ENCODE assay signal across 12 cellular contexts in the genomic region with DNA sequence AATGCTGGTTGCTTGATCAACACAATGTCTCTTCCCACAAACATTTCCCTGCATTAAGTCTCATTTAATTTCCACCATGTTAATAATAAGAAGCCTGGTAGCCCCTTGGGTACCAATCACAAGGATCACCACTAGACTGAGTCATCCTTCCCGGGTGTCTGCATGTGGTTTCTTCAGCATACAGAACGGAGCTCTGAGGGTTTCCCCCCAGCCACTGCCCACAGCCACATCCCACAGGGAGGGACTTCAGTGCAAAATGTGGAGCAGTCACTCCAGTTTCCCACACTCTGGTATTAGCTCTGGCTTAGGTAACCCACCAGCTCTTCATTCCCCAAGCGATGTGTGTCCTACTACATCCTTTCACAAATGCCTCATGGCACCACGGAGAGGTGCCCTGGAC. TPM values are rescaled to one million over a fixed set of nuclear protein-coding genes. Genes with fewer than 3 reads are reported as not detected.
DNase-seq lines count a peak whose midpoint lies in the region; ATAC-seq and TF ChIP-seq lines count a peak whose summit lies in the region.
"Had no signal": no experiment of that assay in that cellular context is flagged by ENCODE, and none has a peak within 500 bp of the region (broad histone marks: within the 10 kb centered on the region; RNA-seq: fewer than 3 reads in every experiment).

No MANE protein-coding gene starts in this region.

- peak overlapping the region; percentile 44 for H3K27ac Mint-ChIP-seq in MCF 10A (ENCODE audit: low read depth, unreplicated experiment)
- H3K27ac Mint-ChIP-seq in stimulated activated effector memory CD8-positive, alpha-beta T cell treated with anti-CD3 and anti-CD28 coated beads, Interleukin-12 subunit alpha, Interleukin-12 subunit beta, amount 100 ng/mL, for 72 hours: no peak overlapping the region

- no peaks in the 10 kb centered on the region for H3K9me3 ChIP-seq in breast epithelium
- no peaks in the 10 kb centered on the region for H3K9me3 ChIP-seq in mammary epithelial cell (replicated peaks; ENCODE audit: insufficient read depth, low read length)
- no peaks in the 10 kb centered on the region for H3K9me3 ChIP-seq in GM23248 (ENCODE audit: low read depth)
- H3K9me3 ChIP-seq: pancreas, vagina had no signal

- H3K27me3 Mint-ChIP-seq in MCF 10A (ENCODE audit: insufficient read depth, unreplicated experiment): no peaks in the 10 kb centered on the region

- H3K4me1 ChIP-seq in breast epithelium (no peaks in the 10 kb centered on the region), mammary epithelial cell (ENCODE audit: insufficient read depth, low read length) (peaks cover 31% of the 10 kb centered on the region), GM23248 (ENCODE audit: insufficient read depth) (peaks cover 17% of the 10 kb centered on the region)
- H3K4me1 ChIP-seq: pancreas had no signal

- H3K36me3 ChIP-seq in breast epithelium (no peaks in the 10 kb centered on the region), mammary epithelial cell (ENCODE audit: insufficient read depth, low read length) (no peaks in the 10 kb centered on the region), GM23248 (ENCODE audit: low read depth) (no peaks in the 10 kb centered on the region)
- H3K36me3 ChIP-seq: pancreas, vagina had no signal

- H4K20me1 ChIP-seq in mammary epithelial cell (ENCODE audit: insufficient read depth, low read length) (no peaks in the 10 kb centered on the region), GM23248 (ENCODE audit: insufficient read depth) (no peaks in the 10 kb centered on the region; the same call in 1 of the 2 replicates)

- H3K79me2 ChIP-seq in mammary epithelial cell (ENCODE audit: insufficient read depth, low read length) (no peaks in the 10 kb centered on the region), GM23248 (ENCODE audit: insufficient read depth) (no peaks in the 10 kb centered on the region)

- H3K36me3 Mint-ChIP-seq in MCF 10A (ENCODE audit: insufficient read depth, unreplicated experiment): no peaks in the 10 kb centered on the region
- no peaks in the 10 kb centered on the region for H3K36me3 Mint-ChIP-seq in stimulated activated effector memory CD8-positive, alpha-beta T cell treated with anti-CD3 and anti-CD28 coated beads, Interleukin-12 subunit alpha, Interleukin-12 subunit beta, amount 100 ng/mL, for 72 hours

- peaks cover 6% of the 10 kb centered on the region; the same call in 1 of the 2 replicates for H3F3A ChIP-seq in GM23248 (ENCODE audit: insufficient read depth)

- H3K9me2 ChIP-seq in GM23248 (ENCODE audit: insufficient read depth): no peaks in the 10 kb centered on the region

- in situ Hi-C loops in mammary epithelial cell (cut with MboI; ENCODE audit: low sequenced_read_pairs in 2 of 2) (no loop called here), GM23248 (cut with MboI) (loop anchor here (10.0 to 25.0 kb wide), 2 partner anchors 489 to 697 kb away; no protein-coding TSS in a partner anchor)

- H3K27ac ChIP-seq in breast epithelium (no peak overlapping the region), mammary epithelial cell (ENCODE audit: insufficient read depth, low read depth, low read length) (no peak overlapping the region), GM23248 (no peak overlapping the region)
- H3K27ac ChIP-seq: C4-2B, pancreas, vagina had no signal

- POLR2A ChIA-PET in MCF 10A (lab: Yijun Ruan, JAX): interaction anchor here (0.5 kb wide), 1 partner anchor 23 kb away, joined by 3 read pairs; no protein-coding TSS in a partner anchor

- peaks cover 29% of the 10 kb centered on the region for H3K4me1 Mint-ChIP-seq in MCF 10A (ENCODE audit: insufficient read depth, unreplicated experiment)
- peaks cover 30% of the 10 kb centered on the region for H3K4me1 Mint-ChIP-seq in stimulated activated effector memory CD8-positive, alpha-beta T cell treated with anti-CD3 and anti-CD28 coated beads, Interleukin-12 subunit alpha, Interleukin-12 subunit beta, amount 100 ng/mL, for 72 hours

- no peak overlapping the region for H3K4me3 ChIP-seq in breast epithelium
- H3K4me3 ChIP-seq in NB4 (ENCODE audit: low read depth, low read length): no peak overlapping the region
- no peak overlapping the region for H3K4me3 ChIP-seq in mammary epithelial cell (replicated peaks in 1 of 3; ENCODE audit: insufficient read depth in 1 of 3, low read depth in 2 of 3, low read length in 3 of 3)
- no peak overlapping the region for H3K4me3 ChIP-seq in GM23248
- H3K4me3 ChIP-seq: pancreas, vagina had no signal

- WGBS in mammary epithelial cell (ENCODE audit: low coverage, missing lambda C conversion rate): 72% methylated on average over 3 of the region's 4 CpGs
- WGBS in GM23248 (ENCODE audit: low coverage in 1 of 2, low lambda C conversion rate in 2 of 2, missing lambda C conversion rate in 2 of 2), 2 experiments: 62 to 68% methylated on average over 4 of the region's 4 CpGs

- no peak overlapping the region for H3K4me2 ChIP-seq in mammary epithelial cell (ENCODE audit: insufficient read depth, low read depth, low read length)
- no peak overlapping the region for H3K4me2 ChIP-seq in GM23248 (ENCODE audit: unreplicated experiment)

- peaks cover 0 to 4% of the 10 kb centered on the region in 2 donors for H3K27me3 ChIP-seq in breast epithelium
- H3K27me3 ChIP-seq in mammary epithelial cell (ENCODE audit: insufficient read depth, low read length): no peaks in the 10 kb centered on the region
- H3K27me3 ChIP-seq in GM23248 (replicated peaks; ENCODE audit: insufficient read depth): no peaks in the 10 kb centered on the region
- H3K27me3 ChIP-seq: pancreas, vagina had no signal

- TF ChIP-seq POLR2A in breast epithelium (IDR thresholded peaks at IDR 0.05): no peak
- TF ChIP-seq POLR2A in NB4 (IDR thresholded peaks at IDR 0.05; ENCODE audit: extremely low read depth, insufficient read length): no peak

- dilution Hi-C loops in mammary epithelial cell (cut with HindIII; ENCODE audit: low sequenced_read_pairs): no loop called here

- ATAC-seq in stimulated activated effector memory CD8-positive, alpha-beta T cell treated with anti-CD3 and anti-CD28 coated beads, Interleukin-12 subunit alpha, Interleukin-12 subunit beta, amount 100 ng/mL, for 72 hours: peak; percentile 95
- no peak for ATAC-seq in HG03159 (IDR thresholded peaks at IDR 0.05; ENCODE audit: unreplicated experiment)
- ATAC-seq: left lobe of liver, pancreas had no signal

- intact Hi-C loops in MCF 10A (cut with micrococcal nuclease): loop anchor here (10.0 kb wide), 1 partner anchor 489 kb away; no protein-coding TSS in a partner anchor
- intact Hi-C loops in breast epithelium (cut with DNase I; ENCODE audit: low total_unique reads): no loop called here
- intact Hi-C loops in mammary epithelial cell (cut with micrococcal nuclease): loop anchor here (2.0 to 10.0 kb wide), 3 partner anchors 27 to 692 kb away; no protein-coding TSS in a partner anchor

- H3K9ac ChIP-seq in mammary epithelial cell (ENCODE audit: insufficient read depth, low read length) (no peak overlapping the region), GM23248 (no peak overlapping the region)

- BruUV-seq in MCF 10A (replicated peaks; lab: Mats Ljungman, UMichigan) (no TSS peak), mammary epithelial cell (replicated peaks; lab: Mats Ljungman, UMichigan) (no TSS peak)

- DNase-seq in MCF 10A (ENCODE audit: unreplicated experiment) (no peak), breast epithelium (ENCODE audit: low spot score in 2 of 2) (no peak), NB4 (ENCODE audit: low read depth) (peak; percentile 89), mammary epithelial cell (peak; percentile 62), GM23248 (no peak), inferior parietal cortex (ENCODE audit: extremely low spot score) (no peak)
- DNase-seq in stimulated activated effector memory CD8-positive, alpha-beta T cell treated with anti-CD3 and anti-CD28 coated beads, Interleukin-12 subunit alpha, Interleukin-12 subunit beta, amount 100 ng/mL, for 72 hours (ENCODE audit: low spot score in 2 of 2): peak; percentile 12 to 64
- DNase-seq: pancreas had no signal

- TF ChIP-seq CTCF in MCF 10A (IDR thresholded peaks at IDR 0.05; ENCODE audit: unreplicated experiment): no peak
- no peak for TF ChIP-seq CTCF in breast epithelium (IDR thresholded peaks at IDR 0.05)
- TF ChIP-seq CTCF in NB4 (IDR thresholded peaks at IDR 0.05; ENCODE audit: low read depth, low read length): no peak
- no peak for TF ChIP-seq CTCF in mammary epithelial cell (conservative IDR thresholded peaks at IDR 0.05 in 1 of 2, IDR thresholded peaks at IDR 0.05 in 1 of 2; ENCODE audit: extremely low read depth in 1 of 2, insufficient read depth in 1 of 2, low read depth in 1 of 2, low read length in 2 of 2)

- H2AFZ ChIP-seq in mammary epithelial cell (ENCODE audit: low read depth, low read length) (no peak overlapping the region), GM23248 (no peak overlapping the region)

- no peaks in the 10 kb centered on the region for H3K9me3 Mint-ChIP-seq in MCF 10A (ENCODE audit: unreplicated experiment)
- H3K9me3 Mint-ChIP-seq in stimulated activated effector memory CD8-positive, alpha-beta T cell treated with anti-CD3 and anti-CD28 coated beads, Interleukin-12 subunit alpha, Interleukin-12 subunit beta, amount 100 ng/mL, for 72 hours: no peaks in the 10 kb centered on the region

- no peak overlapping the region for H3K4me3 Mint-ChIP-seq in MCF 10A (ENCODE audit: unreplicated experiment)
- no peak overlapping the region for H3K4me3 Mint-ChIP-seq in stimulated activated effector memory CD8-positive, alpha-beta T cell treated with anti-CD3 and anti-CD28 coated beads, Interleukin-12 subunit alpha, Interleukin-12 subunit beta, amount 100 ng/mL, for 72 hours

- CTCF ChIA-PET in MCF 10A (lab: Yijun Ruan, JAX): interaction anchor here (0.9 to 1.3 kb wide), 2 partner anchors 68 to 201 kb away, joined by 3 to 7 read pairs; no protein-coding TSS in a partner anchor
- CTCF ChIA-PET in mammary epithelial cell (lab: Charles Lee; ENCODE audit: low non-redundant PET): no interaction called here

RNA-seq across cellular contexts. Expression of gene POLE4, which starts 42.7 kb away (rescaled TPM):
- total RNA-seq in MCF 10A (2022): 117 and 133 TPM in 2 replicates
- total RNA-seq in breast epithelium: 10 to 100 TPM; 31.9 to 46.5 (median 37.1) TPM
- total RNA-seq in mammary epithelial cell: 10 to 100 TPM; 10.8 to 79.7 TPM
- polyA plus RNA-seq in mammary epithelial cell: 34.3 TPM
- polyA minus RNA-seq in mammary epithelial cell: 17.0 TPM
- total RNA-seq in GM23248 (2014; rRNA removed; shearing (Covaris generic)): 16.3 and 20.6 TPM in 2 replicates
- 134 and 145 TPM in 2 replicates for polyA plus RNA-seq in GM23248 (2016; fragmentation: Nextera tagmentation; extraction: Ambion mirVana)

Comparison
In these comparisons a context has a peak if more than half of its experiments do, and no peak if none do; other contexts are left out.
1. DNase-seq: peak in NB4 (single experiment), mammary epithelial cell (single experiment) and stimulated activated effector memory CD8-positive, alpha-beta T cell treated with anti-CD3 and anti-CD28 coated beads, Interleukin-12 subunit alpha, Interleukin-12 subunit beta, amount 100 ng/mL, for 72 hours (2 of 2); none in MCF 10A (single experiment), breast epithelium (0 of 2), GM23248 (single experiment) and inferior parietal cortex (single experiment).